29 cellular contexts compared by ENCODE assay signal in genomic region chr3:102095383-102095782, GRCh38.
"Had no signal": no experiment of that assay in that cellular context is flagged by ENCODE, and none has a peak within 500 bp of the region (broad histone marks: within the 10 kb centered on the region; RNA-seq: fewer than 3 reads in every experiment).

No MANE protein-coding gene starts in this region.

- FAIRE-seq: islet of Langerhans, TTC549 had no signal

- H3K27me3 Mint-ChIP-seq: activated naive CD4-positive, alpha-beta T cell treated with anti-CD3 and anti-CD28 coated beads, Interleukin-2, amount 50 U/mL, for 24 hours; activated naive CD8-positive, alpha-beta T cell treated with anti-CD3 and anti-CD28 coated beads, Interleukin-2, amount 50 U/mL, for 24 hours; central memory CD8-positive, alpha-beta T cell had no signal

- H3K36me3 Mint-ChIP-seq: activated CD4-positive, alpha-beta memory T cell treated with anti-CD3 and anti-CD28 coated beads for 36 hours; activated naive CD4-positive, alpha-beta T cell treated with anti-CD3 and anti-CD28 coated beads, Interleukin-2, amount 50 U/mL, for 24 hours; neural progenitor cell had no signal

- ATAC-seq: activated naive CD8-positive, alpha-beta T cell treated with anti-CD3 and anti-CD28 coated beads, Interleukin-2, amount 50 U/mL, for 24 hours; foreskin keratinocyte; left ventricle myocardium superior; stimulated activated naive CD8-positive, alpha-beta T cell treated with anti-CD3 and anti-CD28 coated beads, Interleukin-15, Interleukin-2, amounts not matched to agents 100 U/mL and 50 U/mL, for 24 hours had no signal

- H3K9me3 Mint-ChIP-seq: activated CD4-positive, alpha-beta memory T cell treated with anti-CD3 and anti-CD28 coated beads for 36 hours; activated naive CD4-positive, alpha-beta T cell treated with anti-CD3 and anti-CD28 coated beads, Interleukin-2, amount 50 U/mL, for 24 hours; activated naive CD8-positive, alpha-beta T cell treated with anti-CD3 and anti-CD28 coated beads, Interleukin-2, amount 50 U/mL, for 24 hours; activated T-helper 2 cell treated with anti-CD3 and anti-CD28 coated beads, Interferon-gamma antibody, Interleukin-2, Interleukin-4, amounts not matched to agents 10 μg/mL and 5 μg/mL and 100 μg/mL, durations not matched to agents 14 hours and 24 hours and 36 hours; central memory CD8-positive, alpha-beta T cell; naive B cell; neural progenitor cell had no signal

- H3K4me3 Mint-ChIP-seq: activated CD4-positive, alpha-beta memory T cell treated with anti-CD3 and anti-CD28 coated beads for 36 hours; activated CD4-positive, alpha-beta T cell treated with anti-CD3 and anti-CD28 coated beads, Interleukin-2, amount 10 ng/mL, durations not matched to agents 24 days and 14 days; activated naive CD4-positive, alpha-beta T cell treated with anti-CD3 and anti-CD28 coated beads, Interleukin-2, amount 50 U/mL, for 24 hours; activated naive CD8-positive, alpha-beta T cell treated with anti-CD3 and anti-CD28 coated beads, Interleukin-2, amount 50 U/mL, for 24 hours; central memory CD8-positive, alpha-beta T cell; naive B cell; neural progenitor cell had no signal

- H3K4me1 ChIP-seq: breast epithelium, foreskin keratinocyte, neural progenitor cell, right lobe of liver, testis had no signal

- H3K27ac Mint-ChIP-seq: activated CD4-positive, alpha-beta memory T cell treated with anti-CD3 and anti-CD28 coated beads for 36 hours; activated CD4-positive, alpha-beta T cell treated with anti-CD3 and anti-CD28 coated beads, Interleukin-2, amount 10 ng/mL, durations not matched to agents 24 days and 14 days; activated naive CD4-positive, alpha-beta T cell treated with anti-CD3 and anti-CD28 coated beads, Interleukin-2, amount 50 U/mL, for 24 hours; activated naive CD8-positive, alpha-beta T cell treated with anti-CD3 and anti-CD28 coated beads, Interleukin-2, amount 50 U/mL, for 24 hours; activated T-helper 2 cell treated with anti-CD3 and anti-CD28 coated beads, Interferon-gamma antibody, Interleukin-2, Interleukin-4, amounts not matched to agents 10 μg/mL and 5 μg/mL and 100 μg/mL, durations not matched to agents 14 hours and 24 hours and 36 hours; neural progenitor cell had no signal

- H3K27ac ChIP-seq: breast epithelium, esophagus muscularis mucosa, foreskin keratinocyte, neural progenitor cell, right lobe of liver, testis, transverse colon, uterus, VCaP had no signal

- DNase-seq: activated CD4-positive, alpha-beta memory T cell treated with anti-CD3 and anti-CD28 coated beads for 36 hours; activated CD4-positive, alpha-beta T cell treated with anti-CD3 and anti-CD28 coated beads, Interleukin-2, amount 10 ng/mL, durations not matched to agents 24 days and 14 days; activated CD4-positive, CD25-positive, alpha-beta regulatory T cell treated with anti-CD3 and anti-CD28 coated beads, Interleukin-2, amount 50 U/mL, for 72 hours; activated naive CD8-positive, alpha-beta T cell treated with anti-CD3 and anti-CD28 coated beads, Interleukin-2, amount 50 U/mL, for 24 hours; activated T-cell treated with anti-CD3 and anti-CD28 coated beads, Interleukin-2, amount 50 U/mL, for 48 hours; amygdala; dermis blood vessel endothelial cell; effector CD4-positive, alpha-beta T cell; foreskin keratinocyte; left ventricle myocardium superior; naive B cell; posterior cingulate gyrus; right lobe of liver; stimulated activated CD4-positive, alpha-beta T cell treated with anti-CD3 and anti-CD28 coated beads, Interleukin-12 subunit alpha, Interleukin-12 subunit beta, amount 100 ng/mL, for 4 hours; stimulated activated CD4-positive, alpha-beta T cell treated with anti-CD3 and anti-CD28 coated beads, Interleukin-4, amount 100 ng/mL, for 1 hour; stimulated activated naive CD8-positive, alpha-beta T cell treated with anti-CD3 and anti-CD28 coated beads, Interleukin-15, Interleukin-2, amounts not matched to agents 100 U/mL and 50 U/mL, for 24 hours; T-helper 9 cell; testis; transverse colon; uterus had no signal

- H3K36me3 ChIP-seq: breast epithelium, esophagus muscularis mucosa, neural progenitor cell, right lobe of liver, transverse colon, uterus had no signal

- H2AFZ ChIP-seq: neural progenitor cell had no signal

- H3K27me3 ChIP-seq: breast epithelium, esophagus muscularis mucosa, foreskin keratinocyte, neural progenitor cell, right lobe of liver, testis, transverse colon, uterus had no signal

- H3K9me3 ChIP-seq: breast epithelium, esophagus muscularis mucosa, right lobe of liver, testis, transverse colon, uterus had no signal

- H3K9ac ChIP-seq: neural progenitor cell had no signal

- H3K4me3 ChIP-seq: breast epithelium, esophagus muscularis mucosa, neural progenitor cell, right lobe of liver, testis, transverse colon, uterus had no signal

- H3K4me2 ChIP-seq: neural progenitor cell had no signal
